Comparison of ENCODE assay signal across 14 cellular contexts in genomic region chr5:52895572-52896296, GRCh38.
A peak's percentile ranks its signal among the peaks of the same experiment; 100 is the strongest.
DNase-seq lines count a peak whose midpoint lies in the region; ATAC-seq, FAIRE-seq and TF ChIP-seq lines count a peak whose summit lies in the region.
"Had no signal": no experiment of that assay in that cellular context is flagged by ENCODE, and none has a peak within 500 bp of the region (broad histone marks: within the 10 kb centered on the region; RNA-seq: fewer than 3 reads in every experiment).

No MANE protein-coding gene starts in this region.

- H3K9me3 ChIP-seq in adipocyte (ENCODE audit: control insufficient read depth, low read length) (no peaks in the 10 kb centered on the region), muscle layer of colon (ENCODE audit: low read length) (no peaks in the 10 kb centered on the region), stomach smooth muscle (ENCODE audit: control insufficient read depth in 2 of 2, low read length in 2 of 2) (no peaks in the 10 kb centered on the region)
- H3K9me3 ChIP-seq: colonic mucosa had no signal

- ATAC-seq in HG03139 (IDR thresholded peaks at IDR 0.05; ENCODE audit: unreplicated experiment) (no peak), HG02885 (IDR thresholded peaks at IDR 0.05; ENCODE audit: poor library complexity, unreplicated experiment) (no peak)

- no peaks in the 10 kb centered on the region for H3K27me3 ChIP-seq in adipocyte (replicated peaks; ENCODE audit: control insufficient read depth, insufficient read depth, low read length)
- no peaks in the 10 kb centered on the region for H3K27me3 ChIP-seq in muscle layer of colon (ENCODE audit: control insufficient read depth in 1 of 2, insufficient read depth in 2 of 2, low read length in 2 of 2)
- H3K27me3 ChIP-seq in stomach smooth muscle (ENCODE audit: control insufficient read depth in 1 of 2, insufficient read depth in 2 of 2, low read length in 2 of 2) = no peaks in the 10 kb centered on the region
- H3K27me3 ChIP-seq: colonic mucosa had no signal

- H3K36me3 ChIP-seq in adipocyte (ENCODE audit: control insufficient read depth, insufficient read depth, low read length, severe bottlenecking) (no peaks in the 10 kb centered on the region), muscle layer of colon (ENCODE audit: insufficient read depth, low read length) (peaks cover 27% of the 10 kb centered on the region), stomach smooth muscle (ENCODE audit: control insufficient read depth in 2 of 2, insufficient read depth in 2 of 2, low read length in 2 of 2) (peaks cover 16 to 39% of the 10 kb centered on the region in 2 donors)
- H3K36me3 ChIP-seq: colonic mucosa had no signal

- peaks cover 49% of the 10 kb centered on the region for H3K4me1 ChIP-seq in adipocyte (ENCODE audit: control insufficient read depth, insufficient read depth, low read length)
- peaks cover 38% of the 10 kb centered on the region for H3K4me1 ChIP-seq in muscle layer of colon (ENCODE audit: insufficient read depth, low read length)
- H3K4me1 ChIP-seq in stomach smooth muscle (ENCODE audit: control insufficient read depth, insufficient read depth, low read length) = peaks cover 10% of the 10 kb centered on the region
- H3K4me1 ChIP-seq: colonic mucosa had no signal

- H3K27ac ChIP-seq in muscle layer of colon (ENCODE audit: low read depth, low read length) (peak overlapping the region; percentile 56), stomach smooth muscle (ENCODE audit: low read length) (peak overlapping the region; percentile 4), RWPE1 (no peak overlapping the region)
- H3K27ac ChIP-seq: colonic mucosa had no signal

- CTCF ChIA-PET in RWPE1 (lab: Yijun Ruan, JAX) = interaction anchor here (0.6 kb wide), 1 partner anchor 721 kb away, joined by 3 read pairs; no protein-coding TSS in a partner anchor

- POLR2A ChIA-PET in RWPE1 (lab: Yijun Ruan, JAX; ENCODE audit: low non-redundant PET) = no interaction called here

- H3K9ac ChIP-seq in adipocyte (ENCODE audit: low read length) = peak overlapping the region; percentile 27
- H3K9ac ChIP-seq in muscle layer of colon (ENCODE audit: low read length) = no peak overlapping the region
- H3K9ac ChIP-seq in stomach smooth muscle (ENCODE audit: low read length in 2 of 2) = no peak overlapping the region

- H3K4me3 ChIP-seq in adipocyte (ENCODE audit: low read length) (peak overlapping the region; percentile 60), muscle layer of colon (ENCODE audit: low read depth in 1 of 2, low read length in 2 of 2) (no peak overlapping the region), stomach smooth muscle (ENCODE audit: low read length in 2 of 2) (no peak overlapping the region)
- H3K4me3 ChIP-seq: colonic mucosa had no signal

- DNase-seq in HTR-8/SVneo (ENCODE audit: insufficient read length, low spot score) (no peak), adipocyte (ENCODE audit: low read depth) (peak; percentile 18), RWPE1 (ENCODE audit: low spot score) (no peak)
- no peak for DNase-seq in activated effector memory CD4-positive, alpha-beta T cell treated with anti-CD3 and anti-CD28 coated beads, Interleukin-2, amount 50 U/mL, for 16 hours
- DNase-seq: activated B cell treated with CpG ODN at 0.5 μM for 24 hours; aorta; CD4-positive, CD25-positive, alpha-beta regulatory T cell; colonic mucosa; NCI-H2107; posterior cingulate gyrus had no signal

- FAIRE-seq in HTR-8/SVneo (lab: Jason Lieb, UNC) = peak; percentile 40

- TF ChIP-seq CTCF in RWPE1 (conservative IDR thresholded peaks at IDR 0.05; ENCODE audit: low read depth) = no peak
